1 cellular context compared by ENCODE assay signal in genomic region chrX:30975467-30975866, GRCh38.
A peak's percentile ranks its signal among the peaks of the same experiment; 100 is the strongest.
TF ChIP-seq lines count a peak whose summit lies in the region.

No MANE protein-coding gene starts in this region.

TF ChIP-seq in HepG2, 621 proteins besides CTCF, POLR2A, EP300 and RAD21 (continued from another document and continues in another):
- TF ChIP-seq, protein P1, sequence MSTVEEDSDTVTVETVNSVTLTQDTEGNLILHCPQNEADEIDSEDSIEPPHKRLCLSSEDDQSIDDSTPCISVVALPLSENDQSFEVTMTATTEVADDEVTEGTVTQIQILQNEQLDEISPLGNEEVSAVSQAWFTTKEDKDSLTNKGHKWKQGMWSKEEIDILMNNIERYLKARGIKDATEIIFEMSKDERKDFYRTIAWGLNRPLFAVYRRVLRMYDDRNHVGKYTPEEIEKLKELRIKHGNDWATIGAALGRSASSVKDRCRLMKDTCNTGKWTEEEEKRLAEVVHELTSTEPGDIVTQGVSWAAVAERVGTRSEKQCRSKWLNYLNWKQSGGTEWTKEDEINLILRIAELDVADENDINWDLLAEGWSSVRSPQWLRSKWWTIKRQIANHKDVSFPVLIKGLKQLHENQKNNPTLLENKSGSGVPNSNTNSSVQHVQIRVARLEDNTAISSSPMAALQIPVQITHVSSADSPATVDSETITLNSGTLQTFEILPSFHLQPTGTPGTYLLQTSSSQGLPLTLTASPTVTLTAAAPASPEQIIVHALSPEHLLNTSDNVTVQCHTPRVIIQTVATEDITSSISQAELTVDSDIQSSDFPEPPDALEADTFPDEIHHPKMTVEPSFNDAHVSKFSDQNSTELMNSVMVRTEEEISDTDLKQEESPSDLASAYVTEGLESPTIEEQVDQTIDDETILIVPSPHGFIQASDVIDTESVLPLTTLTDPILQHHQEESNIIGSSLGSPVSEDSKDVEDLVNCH (CRISPR knock-in tag; IDR thresholded peaks at IDR 0.05): no peak
- TF ChIP-seq, protein P2, sequence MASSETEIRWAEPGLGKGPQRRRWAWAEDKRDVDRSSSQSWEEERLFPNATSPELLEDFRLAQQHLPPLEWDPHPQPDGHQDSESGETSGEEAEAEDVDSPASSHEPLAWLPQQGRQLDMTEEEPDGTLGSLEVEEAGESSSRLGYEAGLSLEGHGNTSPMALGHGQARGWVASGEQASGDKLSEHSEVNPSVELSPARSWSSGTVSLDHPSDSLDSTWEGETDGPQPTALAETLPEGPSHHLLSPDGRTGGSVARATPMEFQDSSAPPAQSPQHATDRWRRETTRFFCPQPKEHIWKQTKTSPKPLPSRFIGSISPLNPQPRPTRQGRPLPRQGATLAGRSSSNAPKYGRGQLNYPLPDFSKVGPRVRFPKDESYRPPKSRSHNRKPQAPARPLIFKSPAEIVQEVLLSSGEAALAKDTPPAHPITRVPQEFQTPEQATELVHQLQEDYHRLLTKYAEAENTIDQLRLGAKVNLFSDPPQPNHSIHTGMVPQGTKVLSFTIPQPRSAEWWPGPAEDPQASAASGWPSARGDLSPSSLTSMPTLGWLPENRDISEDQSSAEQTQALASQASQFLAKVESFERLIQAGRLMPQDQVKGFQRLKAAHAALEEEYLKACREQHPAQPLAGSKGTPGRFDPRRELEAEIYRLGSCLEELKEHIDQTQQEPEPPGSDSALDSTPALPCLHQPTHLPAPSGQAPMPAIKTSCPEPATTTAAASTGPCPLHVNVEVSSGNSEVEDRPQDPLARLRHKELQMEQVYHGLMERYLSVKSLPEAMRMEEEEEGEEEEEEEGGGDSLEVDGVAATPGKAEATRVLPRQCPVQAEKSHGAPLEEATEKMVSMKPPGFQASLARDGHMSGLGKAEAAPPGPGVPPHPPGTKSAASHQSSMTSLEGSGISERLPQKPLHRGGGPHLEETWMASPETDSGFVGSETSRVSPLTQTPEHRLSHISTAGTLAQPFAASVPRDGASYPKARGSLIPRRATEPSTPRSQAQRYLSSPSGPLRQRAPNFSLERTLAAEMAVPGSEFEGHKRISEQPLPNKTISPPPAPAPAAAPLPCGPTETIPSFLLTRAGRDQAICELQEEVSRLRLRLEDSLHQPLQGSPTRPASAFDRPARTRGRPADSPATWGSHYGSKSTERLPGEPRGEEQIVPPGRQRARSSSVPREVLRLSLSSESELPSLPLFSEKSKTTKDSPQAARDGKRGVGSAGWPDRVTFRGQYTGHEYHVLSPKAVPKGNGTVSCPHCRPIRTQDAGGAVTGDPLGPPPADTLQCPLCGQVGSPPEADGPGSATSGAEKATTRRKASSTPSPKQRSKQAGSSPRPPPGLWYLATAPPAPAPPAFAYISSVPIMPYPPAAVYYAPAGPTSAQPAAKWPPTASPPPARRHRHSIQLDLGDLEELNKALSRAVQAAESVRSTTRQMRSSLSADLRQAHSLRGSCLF (CRISPR knock-in tag; IDR thresholded peaks at IDR 0.05; ENCODE audit: borderline replicate concordance): no peak
- no peak for TF ChIP-seq ATF4 (CRISPR knock-in tag; IDR thresholded peaks at IDR 0.05)
- TF ChIP-seq, protein P3, sequence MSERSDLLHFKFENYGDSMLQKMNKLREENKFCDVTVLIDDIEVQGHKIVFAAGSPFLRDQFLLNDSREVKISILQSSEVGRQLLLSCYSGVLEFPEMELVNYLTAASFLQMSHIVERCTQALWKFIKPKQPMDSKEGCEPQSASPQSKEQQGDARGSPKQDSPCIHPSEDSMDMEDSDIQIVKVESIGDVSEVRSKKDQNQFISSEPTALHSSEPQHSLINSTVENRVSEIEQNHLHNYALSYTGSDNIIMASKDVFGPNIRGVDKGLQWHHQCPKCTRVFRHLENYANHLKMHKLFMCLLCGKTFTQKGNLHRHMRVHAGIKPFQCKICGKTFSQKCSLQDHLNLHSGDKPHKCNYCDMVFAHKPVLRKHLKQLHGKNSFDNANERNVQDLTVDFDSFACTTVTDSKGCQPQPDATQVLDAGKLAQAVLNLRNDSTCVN (CRISPR knock-in tag; IDR thresholded peaks at IDR 0.05; ENCODE audit: borderline replicate concordance): no peak
- peak; percentile 89 for TF ChIP-seq PRDM15 (CRISPR knock-in tag; IDR thresholded peaks at IDR 0.05)
- TF ChIP-seq RNF2 (conservative IDR thresholded peaks at IDR 0.05; ENCODE audit: low read depth): no peak
- TF ChIP-seq SKI (IDR thresholded peaks at IDR 0.05; ENCODE audit: partially characterized antibody): no peak
- TF ChIP-seq PAX8 (CRISPR knock-in tag; IDR thresholded peaks at IDR 0.05; ENCODE audit: borderline replicate concordance): no peak
- no peak for TF ChIP-seq MTA3 (CRISPR knock-in tag; IDR thresholded peaks at IDR 0.05)
- TF ChIP-seq ATF1 (CRISPR knock-in tag; IDR thresholded peaks at IDR 0.05): 0 out of 2 replicates have a peak, but pooled peaks have one; percentile 29
- TF ChIP-seq NR2F6 (IDR thresholded peaks at IDR 0.05): no peak
- TF ChIP-seq NR2F6 (CRISPR knock-in tag; IDR thresholded peaks at IDR 0.05): 0 out of 2 replicates have a peak, but pooled peaks have one; percentile 7
- no peak for TF ChIP-seq ZNF547 (CRISPR knock-in tag; IDR thresholded peaks at IDR 0.05)
- TF ChIP-seq ZNF724P (CRISPR knock-in tag; IDR thresholded peaks at IDR 0.05; ENCODE audit: borderline replicate concordance): no peak
- peak; percentile 24; the same call in 1 of the 2 replicates for TF ChIP-seq SIX1 (CRISPR knock-in tag; IDR thresholded peaks at IDR 0.05; ENCODE audit: borderline replicate concordance)
- TF ChIP-seq JDP2 (CRISPR knock-in tag; IDR thresholded peaks at IDR 0.05; ENCODE audit: borderline replicate concordance): no peak
- no peak for TF ChIP-seq SOX6 (IDR thresholded peaks at IDR 0.05)
- TF ChIP-seq SOX6 (CRISPR knock-in tag; IDR thresholded peaks at IDR 0.05): peak; percentile 60
- 0 out of 2 replicates have a peak, but pooled peaks have one; percentile 40 for TF ChIP-seq FOXP4 (CRISPR knock-in tag; IDR thresholded peaks at IDR 0.05)
- TF ChIP-seq ZNF605 (CRISPR knock-in tag; IDR thresholded peaks at IDR 0.05): no peak
- TF ChIP-seq, protein P4, sequence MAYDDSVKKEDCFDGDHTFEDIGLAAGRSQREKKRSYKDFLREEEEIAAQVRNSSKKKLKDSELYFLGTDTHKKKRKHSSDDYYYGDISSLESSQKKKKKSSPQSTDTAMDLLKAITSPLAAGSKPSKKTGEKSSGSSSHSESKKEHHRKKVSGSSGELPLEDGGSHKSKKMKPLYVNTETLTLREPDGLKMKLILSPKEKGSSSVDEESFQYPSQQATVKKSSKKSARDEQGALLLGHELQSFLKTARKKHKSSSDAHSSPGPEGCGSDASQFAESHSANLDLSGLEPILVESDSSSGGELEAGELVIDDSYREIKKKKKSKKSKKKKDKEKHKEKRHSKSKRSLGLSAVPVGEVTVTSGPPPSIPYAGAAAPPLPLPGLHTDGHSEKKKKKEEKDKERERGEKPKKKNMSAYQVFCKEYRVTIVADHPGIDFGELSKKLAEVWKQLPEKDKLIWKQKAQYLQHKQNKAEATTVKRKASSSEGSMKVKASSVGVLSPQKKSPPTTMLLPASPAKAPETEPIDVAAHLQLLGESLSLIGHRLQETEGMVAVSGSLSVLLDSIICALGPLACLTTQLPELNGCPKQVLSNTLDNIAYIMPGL (CRISPR knock-in tag; IDR thresholded peaks at IDR 0.05; ENCODE audit: borderline replicate concordance in 1 of 2, low read depth in 1 of 2): 0 out of 4 replicates have a peak, but pooled peaks of 1 of the 2 experiments have one; percentile 18
- no peak for TF ChIP-seq ZNF615 (CRISPR knock-in tag; IDR thresholded peaks at IDR 0.05; ENCODE audit: borderline replicate concordance)
- TF ChIP-seq ZNF776 (CRISPR knock-in tag; IDR thresholded peaks at IDR 0.05): no peak
- 0 out of 2 replicates have a peak, but pooled peaks have one; percentile 25 for TF ChIP-seq MIXL1 (CRISPR knock-in tag; IDR thresholded peaks at IDR 0.05)
- TF ChIP-seq ZC3H4 (CRISPR knock-in tag; IDR thresholded peaks at IDR 0.05; ENCODE audit: borderline replicate concordance): no peak
- no peak for TF ChIP-seq ZNF329 (CRISPR knock-in tag; IDR thresholded peaks at IDR 0.05; ENCODE audit: low read depth)
- no peak for TF ChIP-seq TRIM22 (IDR thresholded peaks at IDR 0.05)
- TF ChIP-seq ISL2 (CRISPR knock-in tag; IDR thresholded peaks at IDR 0.05): peak; percentile 84
- no peak for TF ChIP-seq YEATS2 (CRISPR knock-in tag; IDR thresholded peaks at IDR 0.05; ENCODE audit: borderline replicate concordance)
- peak; percentile 72 for TF ChIP-seq PAXIP1 (CRISPR knock-in tag; conservative IDR thresholded peaks at IDR 0.05)
- TF ChIP-seq ZNF326 (CRISPR knock-in tag; IDR thresholded peaks at IDR 0.05; ENCODE audit: borderline replicate concordance): no peak
- no peak for TF ChIP-seq HBP1 (CRISPR knock-in tag; IDR thresholded peaks at IDR 0.05; ENCODE audit: low read depth)
